Comparison of ENCODE assay signal across 9 cellular contexts in genomic region chr17:41648411-41649195, GRCh38. TPM values are rescaled to one million over a fixed set of nuclear protein-coding genes. Genes with fewer than 3 reads are reported as not detected.
A peak's percentile ranks its signal among the peaks of the same experiment; 100 is the strongest.
DNase-seq lines count a peak whose midpoint lies in the region; ATAC-seq, FAIRE-seq and TF ChIP-seq lines count a peak whose summit lies in the region.
"Had no signal": no experiment of that assay in that cellular context is flagged by ENCODE, and none has a peak within 500 bp of the region (broad histone marks: within the 10 kb centered on the region; RNA-seq: fewer than 3 reads in every experiment).

No MANE protein-coding gene starts in this region.

- BruUV-seq in HepG2 (replicated peaks; lab: Mats Ljungman, UMichigan): no TSS peak

- H2AFZ ChIP-seq in HepG2 (ENCODE audit: low read length): peak overlapping the region; percentile 75

- H3K36me3 ChIP-seq in HepG2 (replicated peaks in 1 of 2; ENCODE audit: control insufficient read depth in 1 of 2, insufficient read depth in 2 of 2, low read length in 2 of 2): no peaks in the 10 kb centered on the region

- peak overlapping the region; percentile 4 to 66 (median 37); a peak in 3 of 6 replicates for H3K4me3 ChIP-seq in HepG2 (replicated peaks in 1 of 3; ENCODE audit: insufficient read depth in 1 of 3, low read depth in 2 of 3, low read length in 3 of 3)

- TF ChIP-seq EP300 in HepG2 (IDR thresholded peaks at IDR 0.05; ENCODE audit: low read depth in 2 of 2, low read length in 2 of 2) (no peak), HepG2 (CRISPR knock-in tag; IDR thresholded peaks at IDR 0.05; ENCODE audit: borderline replicate concordance) (no peak)

- peak; percentile 98 for TF ChIP-seq CTCF in HepG2 (CRISPR knock-in tag; IDR thresholded peaks at IDR 0.05)

- no peaks in the 10 kb centered on the region for H3K9me3 ChIP-seq in HepG2 (ENCODE audit: low read length)

- H3K4me1 ChIP-seq in HepG2 (ENCODE audit: insufficient read depth, low read length): peaks cover 33% of the 10 kb centered on the region

- ATAC-seq in HG03135 (IDR thresholded peaks at IDR 0.05; ENCODE audit: unreplicated experiment) (peak; percentile 53), HepG2 (peak; percentile 89), GM18505 (IDR thresholded peaks at IDR 0.05; ENCODE audit: unreplicated experiment) (no peak)

- H3K4me2 ChIP-seq in HepG2 (ENCODE audit: low read depth, low read length): peak overlapping the region; percentile 89

- FAIRE-seq in HepG2 (lab: Jason Lieb, UNC): peak; percentile 90
- FAIRE-seq: endometrium had no signal

- no peaks in the 10 kb centered on the region for H3K79me2 ChIP-seq in HepG2 (ENCODE audit: insufficient read depth, low read length)

- TF ChIP-seq POLR2A in HepG2 (IDR thresholded peaks at IDR 0.05; ENCODE audit: insufficient read depth in 1 of 2, low read depth in 2 of 2, low read length in 2 of 2) (no peak), GM18505 (IDR thresholded peaks at IDR 0.05; ENCODE audit: borderline replicate concordance, extremely low read depth, insufficient read depth, insufficient read length) (no peak)

- TF ChIP-seq RAD21 in HepG2 (CRISPR knock-in tag; IDR thresholded peaks at IDR 0.05): peak; percentile 83

- POLR2A ChIA-PET in HepG2 (lab: Yijun Ruan, JAX): interaction anchor here (0.9 to 1.1 kb wide), 3 partner anchors 14 to 100 kb away, joined by 4 to 7 read pairs (median 5); partner anchors contain the start of gene EIF1

- peak overlapping the region; percentile 60 for H3K9ac ChIP-seq in HepG2 (ENCODE audit: insufficient read depth, low read depth, low read length)

- 4% methylated on average over 37 of the region's 39 CpGs for WGBS in HepG2 (ENCODE audit: low lambda C conversion rate)

- CTCF ChIA-PET in HepG2 (lab: Yijun Ruan, JAX; ENCODE audit: low intra/inter-chr PET ratio, low total read pairs): interaction anchor here (1.0 to 11.1 kb wide), 10 partner anchors 12 to 845 kb away, joined by 3 to 242 read pairs (median 6); no protein-coding TSS in a partner anchor

- H4K20me1 ChIP-seq in HepG2 (ENCODE audit: insufficient read depth, low read length): no peaks in the 10 kb centered on the region

- DNase-seq in DMS153 (lab: John Stamatoyannopoulos, UW) (peak; percentile 32), NCI-H524 treated with DMSO at 0.1 percent for 48 hours (lab: John Stamatoyannopoulos, UW) (peak; percentile 21), dermis blood vessel endothelial cell (peak; percentile 88), HepG2 (ENCODE audit: low spot score) (peak; percentile 75)
- DNase-seq in activated CD4-positive, alpha-beta T cell treated with anti-CD3 and anti-CD28 coated beads, Interleukin-2, amount 50 U/mL, for 24 hours (ENCODE audit: low read depth in 1 of 2, low spot score in 1 of 2): peak; percentile 67 to 70
- DNase-seq in stimulated activated CD4-positive, alpha-beta T cell treated with anti-CD3 and anti-CD28 coated beads, Interleukin-2, amount 100 ng/mL, for 4 hours (ENCODE audit: low read depth): peak; percentile 70

- peaks cover 5 to 20% of the 10 kb centered on the region in 2 experiments; a peak in 3 of 5 replicates for H3K27me3 ChIP-seq in HepG2 (ENCODE audit: control insufficient read depth in 1 of 2, insufficient read depth in 2 of 2, low read length in 2 of 2)

- H3K27ac ChIP-seq in HepG2 (ENCODE audit: extremely low read length, insufficient read depth, low read length): no peak overlapping the region

- in situ Hi-C loops in HepG2 (cut with HindIII; ENCODE audit: extremely low pct_ligation_motif_present, low pct_unique_long_range_greater_than_20kb): no loop called here

- intact Hi-C loops in HepG2 (cut with micrococcal nuclease; ENCODE audit: unreplicated experiment): loop anchor here (1.0 to 10.0 kb wide), 5 partner anchors 14 to 846 kb away; partner anchors contain the start of gene KRT9

TF ChIP-seq in HepG2, 621 proteins besides CTCF, POLR2A, EP300 and RAD21 (continues in another document):
- TF ChIP-seq ZNF552 (CRISPR knock-in tag; IDR thresholded peaks at IDR 0.05; ENCODE audit: borderline replicate concordance): no peak

RNA-seq across cellular contexts. Expression of gene KRT17, which starts 24.2 kb away (rescaled TPM):
- total RNA-seq in dermis blood vessel endothelial cell (2.0 and 3.7 TPM in 2 replicates), HepG2 (2016; rRNA removed; fragmentation: Illumina TruSeq; extraction: Trizol) (0.52 and 0.82 TPM in 2 replicates)
- 0.40 and 0.44 TPM in 2 replicates for total RNA-seq in HepG2 (2016; cell fraction: cytosol; rRNA removed; fragmentation: Illumina TruSeq; extraction: Trizol; ENCODE audit: low read depth)
- total RNA-seq in HepG2 (2016; cell fraction: insoluble cytoplasmic fraction; rRNA removed; fragmentation: Illumina TruSeq; extraction: Trizol): 0.40 and 0.54 TPM in 2 replicates
- 0.38 and 0.65 TPM in 2 replicates for total RNA-seq in HepG2 (2016; cell fraction: membrane; rRNA removed; fragmentation: Illumina TruSeq; extraction: Trizol)
- 1.4 TPM in 1 of 2 replicates, not detected in the other for total RNA-seq in HepG2 (2016; cell fraction: nucleus; rRNA removed; fragmentation: Illumina TruSeq; extraction: Trizol)
- polyA plus RNA-seq in HepG2 (2011; rRNA removed): 0.38 and 0.47 TPM in 2 replicates
- polyA plus RNA-seq in HepG2 (2011; cell fraction: cytosol; rRNA removed): 0.43 and 0.50 TPM in 2 replicates
- 0.23 and 0.66 TPM in 2 replicates for polyA plus RNA-seq in HepG2 (2011; cell fraction: nucleus; rRNA removed)
- 0.28 TPM in 1 of 2 replicates, not detected in the other for polyA plus RNA-seq in HepG2 (2012)
- 0.54 and 0.71 TPM in 2 replicates for polyA plus RNA-seq in HepG2 (2016; cell fraction: cytosol; fragmentation: Illumina TruSeq; extraction: Trizol; ENCODE audit: low read depth)
- polyA plus RNA-seq in HepG2 (2016; cell fraction: insoluble cytoplasmic fraction; fragmentation: Illumina TruSeq; extraction: Trizol; ENCODE audit: low read depth): 0.70 and 0.84 TPM in 2 replicates
- 0.35 and 1.0 TPM in 2 replicates for polyA plus RNA-seq in HepG2 (2016; cell fraction: membrane; fragmentation: Illumina TruSeq; extraction: Trizol; ENCODE audit: low read depth)
- polyA plus RNA-seq in HepG2 (2016; cell fraction: nucleus; fragmentation: Illumina TruSeq; extraction: Trizol; ENCODE audit: insufficient read depth, low read depth): 0.55 and 0.81 TPM in 2 replicates
- 0.32 and 1,101 TPM in 2 replicates for polyA minus RNA-seq in HepG2 (2011; rRNA and poly(A)+ RNA removed; ENCODE audit: low replicate concordance)
- 9.0 and 16.5 TPM in 2 replicates for polyA minus RNA-seq in HepG2 (2011; cell fraction: cytosol; rRNA and poly(A)+ RNA removed)
- polyA minus RNA-seq in HepG2 (2011; cell fraction: nucleus; rRNA and poly(A)+ RNA removed): 3.5 and 5.9 TPM in 2 replicates

RNA-seq across cellular contexts. Expression of gene KRT16, which starts 36.0 kb away (rescaled TPM):
- total RNA-seq in dermis blood vessel endothelial cell (0.28 and 0.51 TPM in 2 replicates), HepG2 (2016; rRNA removed; fragmentation: Illumina TruSeq; extraction: Trizol) (not detected in 2 replicates)
- not detected in 2 replicates for total RNA-seq in HepG2 (2016; cell fraction: cytosol; rRNA removed; fragmentation: Illumina TruSeq; extraction: Trizol; ENCODE audit: low read depth)
- total RNA-seq in HepG2 (2016; cell fraction: insoluble cytoplasmic fraction; rRNA removed; fragmentation: Illumina TruSeq; extraction: Trizol): not detected in 2 replicates
- total RNA-seq in HepG2 (2016; cell fraction: membrane; rRNA removed; fragmentation: Illumina TruSeq; extraction: Trizol): not detected in 2 replicates
- total RNA-seq in HepG2 (2016; cell fraction: nucleus; rRNA removed; fragmentation: Illumina TruSeq; extraction: Trizol): not detected in 2 replicates
- polyA plus RNA-seq in HepG2 (2011; rRNA removed): 0.07 TPM in 1 of 2 replicates, not detected in the other
- not detected in 2 replicates for polyA plus RNA-seq in HepG2 (2011; cell fraction: cytosol; rRNA removed)
- not detected in 2 replicates for polyA plus RNA-seq in HepG2 (2011; cell fraction: nucleus; rRNA removed)
- not detected in 2 replicates for polyA plus RNA-seq in HepG2 (2012)
- polyA plus RNA-seq in HepG2 (2016; cell fraction: cytosol; fragmentation: Illumina TruSeq; extraction: Trizol; ENCODE audit: low read depth): not detected in 2 replicates
- not detected in 2 replicates for polyA plus RNA-seq in HepG2 (2016; cell fraction: insoluble cytoplasmic fraction; fragmentation: Illumina TruSeq; extraction: Trizol; ENCODE audit: low read depth)
- polyA plus RNA-seq in HepG2 (2016; cell fraction: membrane; fragmentation: Illumina TruSeq; extraction: Trizol; ENCODE audit: low read depth): not detected in 2 replicates
- polyA plus RNA-seq in HepG2 (2016; cell fraction: nucleus; fragmentation: Illumina TruSeq; extraction: Trizol; ENCODE audit: insufficient read depth, low read depth): not detected in 2 replicates
- 5.8 TPM in 1 of 2 replicates, not detected in the other for polyA minus RNA-seq in HepG2 (2011; rRNA and poly(A)+ RNA removed; ENCODE audit: low replicate concordance)
- polyA minus RNA-seq in HepG2 (2011; cell fraction: cytosol; rRNA and poly(A)+ RNA removed): not detected in 2 replicates
- not detected in 2 replicates for polyA minus RNA-seq in HepG2 (2011; cell fraction: nucleus; rRNA and poly(A)+ RNA removed)

RNA-seq across cellular contexts. Expression of gene EIF1, which starts 40.1 kb away (rescaled TPM):
- total RNA-seq in dermis blood vessel endothelial cell (93.3 and 128 TPM in 2 replicates), HepG2 (2016; rRNA removed; fragmentation: Illumina TruSeq; extraction: Trizol) (147 and 199 TPM in 2 replicates)
- 90.4 and 105 TPM in 2 replicates for total RNA-seq in HepG2 (2016; cell fraction: cytosol; rRNA removed; fragmentation: Illumina TruSeq; extraction: Trizol; ENCODE audit: low read depth)
- 134 and 191 TPM in 2 replicates for total RNA-seq in HepG2 (2016; cell fraction: insoluble cytoplasmic fraction; rRNA removed; fragmentation: Illumina TruSeq; extraction: Trizol)
- total RNA-seq in HepG2 (2016; cell fraction: membrane; rRNA removed; fragmentation: Illumina TruSeq; extraction: Trizol): 209 and 226 TPM in 2 replicates
- total RNA-seq in HepG2 (2016; cell fraction: nucleus; rRNA removed; fragmentation: Illumina TruSeq; extraction: Trizol): 237 and 265 TPM in 2 replicates
- polyA plus RNA-seq in HepG2 (2011; rRNA removed): 388 and 517 TPM in 2 replicates
- polyA plus RNA-seq in HepG2 (2011; cell fraction: cytosol; rRNA removed): 157 and 242 TPM in 2 replicates
- polyA plus RNA-seq in HepG2 (2011; cell fraction: nucleus; rRNA removed): 346 and 409 TPM in 2 replicates
- 1,096 and 1,427 TPM in 2 replicates for polyA plus RNA-seq in HepG2 (2012)
- 537 and 540 TPM in 2 replicates for polyA plus RNA-seq in HepG2 (2016; cell fraction: cytosol; fragmentation: Illumina TruSeq; extraction: Trizol; ENCODE audit: low read depth)
- 606 and 702 TPM in 2 replicates for polyA plus RNA-seq in HepG2 (2016; cell fraction: insoluble cytoplasmic fraction; fragmentation: Illumina TruSeq; extraction: Trizol; ENCODE audit: low read depth)
- 490 and 548 TPM in 2 replicates for polyA plus RNA-seq in HepG2 (2016; cell fraction: membrane; fragmentation: Illumina TruSeq; extraction: Trizol; ENCODE audit: low read depth)
- 691 and 695 TPM in 2 replicates for polyA plus RNA-seq in HepG2 (2016; cell fraction: nucleus; fragmentation: Illumina TruSeq; extraction: Trizol; ENCODE audit: insufficient read depth, low read depth)
- 70.2 and 87.8 TPM in 2 replicates for polyA minus RNA-seq in HepG2 (2011; rRNA and poly(A)+ RNA removed; ENCODE audit: low replicate concordance)
- 159 and 198 TPM in 2 replicates for polyA minus RNA-seq in HepG2 (2011; cell fraction: cytosol; rRNA and poly(A)+ RNA removed)
- 333 and 395 TPM in 2 replicates for polyA minus RNA-seq in HepG2 (2011; cell fraction: nucleus; rRNA and poly(A)+ RNA removed)

Comparison
In these comparisons a context has a peak if more than half of its experiments do, and no peak if none do; other contexts are left out.
1. DNase-seq: peak in every context shown above with its lines; median percentile 88 in dermis blood vessel endothelial cell; 75 in HepG2; 70 in stimulated activated CD4-positive, alpha-beta T cell treated with anti-CD3 and anti-CD28 coated beads, Interleukin-2, amount 100 ng/mL, for 4 hours; 68 in activated CD4-positive, alpha-beta T cell treated with anti-CD3 and anti-CD28 coated beads, Interleukin-2, amount 50 U/mL, for 24 hours; 32 in DMS153; 21 in NCI-H524 treated with DMSO at 0.1 percent for 48 hours.